20 cellular contexts compared by ENCODE assay signal in genomic region chr1:190578531-190578930, GRCh38.
"Had no signal": no experiment of that assay in that cellular context is flagged by ENCODE, and none has a peak within 500 bp of the region (broad histone marks: within the 10 kb centered on the region; RNA-seq: fewer than 3 reads in every experiment).

No MANE protein-coding gene starts in this region.

- H3K4me3 ChIP-seq: adrenal gland, lower lobe of right lung, prostate gland, right atrium auricular region, tibial artery had no signal

- H3K27ac ChIP-seq: adrenal gland, lower lobe of right lung, prostate gland, right atrium auricular region, tibial artery had no signal

- H3K4me1 Mint-ChIP-seq: activated naive CD4-positive, alpha-beta T cell treated with anti-CD3 and anti-CD28 coated beads, Interleukin-2, amount 50 U/mL, for 24 hours; endodermal cell; nephron had no signal

- H3K4me3 Mint-ChIP-seq: activated naive CD4-positive, alpha-beta T cell treated with anti-CD3 and anti-CD28 coated beads, Interleukin-2, amount 50 U/mL, for 24 hours; endodermal cell; mesothelial cell of epicardium; nephron had no signal

- H3K27ac Mint-ChIP-seq: activated naive CD4-positive, alpha-beta T cell treated with anti-CD3 and anti-CD28 coated beads, Interleukin-2, amount 50 U/mL, for 24 hours; endodermal cell; mesothelial cell of epicardium had no signal

- H3K9me3 Mint-ChIP-seq: endodermal cell, mesothelial cell of epicardium, nephron had no signal

- DNase-seq: activated CD4-positive, CD25-positive, alpha-beta regulatory T cell treated with anti-CD3 and anti-CD28 coated beads, Interleukin-2, amount 50 U/mL, for 72 hours; activated CD8-positive, alpha-beta memory T cell treated with anti-CD3 and anti-CD28 coated beads for 24 hours; activated CD8-positive, alpha-beta memory T cell treated with anti-CD3 and anti-CD28 coated beads, Interleukin-2, amount 50 U/mL, for 48 hours; activated effector memory CD4-positive, alpha-beta T cell treated with anti-CD3 and anti-CD28 coated beads, Interleukin-2, amount 50 U/mL, for 16 hours; activated T-cell treated with anti-CD3 and anti-CD28 coated beads, Interleukin-2, amount 50 U/mL, for 48 hours; adrenal gland; endodermal cell; lower lobe of right lung; nucleus accumbens; stimulated activated CD4-positive, alpha-beta T cell treated with anti-CD3 and anti-CD28 coated beads, Interleukin-12 subunit alpha, Interleukin-12 subunit beta, amount 100 ng/mL, for 4 hours; stimulated activated CD4-positive, alpha-beta T cell treated with anti-CD3 and anti-CD28 coated beads, Interleukin-1b, Interleukin-23, amount 100 ng/mL, for 48 hours; stimulated activated naive CD8-positive, alpha-beta T cell treated with anti-CD3 and anti-CD28 coated beads, Interleukin-15, Interleukin-2, amounts not matched to agents 100 U/mL and 50 U/mL, for 24 hours; T-helper 1 cell; T-helper 9 cell; tibial artery had no signal

- H3K36me3 ChIP-seq: adrenal gland, lower lobe of right lung, prostate gland, right atrium auricular region, tibial artery had no signal

- H3K36me3 Mint-ChIP-seq: activated naive CD4-positive, alpha-beta T cell treated with anti-CD3 and anti-CD28 coated beads, Interleukin-2, amount 50 U/mL, for 24 hours; mesothelial cell of epicardium had no signal

- H3K9me3 ChIP-seq: adrenal gland, lower lobe of right lung, prostate gland, right atrium auricular region, tibial artery had no signal

- H3K27me3 Mint-ChIP-seq: activated naive CD4-positive, alpha-beta T cell treated with anti-CD3 and anti-CD28 coated beads, Interleukin-2, amount 50 U/mL, for 24 hours had no signal
